12 cellular contexts compared by ENCODE assay signal in genomic region chr7:157508477-157508881, GRCh38.
DNase-seq lines count a peak whose midpoint lies in the region; ATAC-seq lines count a peak whose summit lies in the region.
"Had no signal": no experiment of that assay in that cellular context is flagged by ENCODE, and none has a peak within 500 bp of the region (broad histone marks: within the 10 kb centered on the region; RNA-seq: fewer than 3 reads in every experiment).

No MANE protein-coding gene starts in this region.

- no peak overlapping the region for H3K27ac ChIP-seq in right cardiac atrium (ENCODE audit: low read length)
- H3K27ac ChIP-seq: A549 had no signal

- H3K27me3 ChIP-seq in right cardiac atrium (ENCODE audit: control insufficient read depth, insufficient read depth): no peaks in the 10 kb centered on the region

- no peaks in the 10 kb centered on the region for H3K9me3 ChIP-seq in right cardiac atrium (ENCODE audit: control insufficient read depth, low read length)

- intact Hi-C loops in cardiac septum (cut with DNase I) (no loop called here), right cardiac atrium (cut with DNase I) (no loop called here), posterior vena cava (cut with DNase I) (no loop called here)

- 82% methylated on average over 11 of the region's 11 CpGs for WGBS in right cardiac atrium

- ATAC-seq in right cardiac atrium (no peak), left lobe of liver (no peak), HG02798 (IDR thresholded peaks at IDR 0.05; ENCODE audit: poor library complexity, unreplicated experiment) (no peak), HG03025 (IDR thresholded peaks at IDR 0.05; ENCODE audit: low FRiP score, unreplicated experiment) (no peak)
- ATAC-seq: HCT116 had no signal

- DNase-seq in cardiac septum (ENCODE audit: low spot score) (peak; percentile 54), right cardiac atrium (no peak), left lobe of liver (ENCODE audit: low spot score) (peak; percentile 31), posterior vena cava (ENCODE audit: low spot score) (peak; percentile 57), NCI-H1092 (lab: John Stamatoyannopoulos, UW) (no peak)
- DNase-seq: Calu3, DMS79, NCI-H526 had no signal

- H3K4me3 ChIP-seq in right cardiac atrium (ENCODE audit: low read length): no peak overlapping the region
- H3K4me3 ChIP-seq: A549 had no signal

- no peaks in the 10 kb centered on the region for H3K4me1 ChIP-seq in right cardiac atrium (ENCODE audit: control insufficient read depth, insufficient read depth, low read length)
- H3K4me1 ChIP-seq: A549 had no signal

Comparison
In these comparisons a context has a peak if more than half of its experiments do, and no peak if none do; other contexts are left out.
1. DNase-seq: peak in cardiac septum (single experiment), left lobe of liver (single experiment) and posterior vena cava (single experiment); none in right cardiac atrium (0 of 3) and NCI-H1092 (single experiment).